In the genomic region with DNA sequence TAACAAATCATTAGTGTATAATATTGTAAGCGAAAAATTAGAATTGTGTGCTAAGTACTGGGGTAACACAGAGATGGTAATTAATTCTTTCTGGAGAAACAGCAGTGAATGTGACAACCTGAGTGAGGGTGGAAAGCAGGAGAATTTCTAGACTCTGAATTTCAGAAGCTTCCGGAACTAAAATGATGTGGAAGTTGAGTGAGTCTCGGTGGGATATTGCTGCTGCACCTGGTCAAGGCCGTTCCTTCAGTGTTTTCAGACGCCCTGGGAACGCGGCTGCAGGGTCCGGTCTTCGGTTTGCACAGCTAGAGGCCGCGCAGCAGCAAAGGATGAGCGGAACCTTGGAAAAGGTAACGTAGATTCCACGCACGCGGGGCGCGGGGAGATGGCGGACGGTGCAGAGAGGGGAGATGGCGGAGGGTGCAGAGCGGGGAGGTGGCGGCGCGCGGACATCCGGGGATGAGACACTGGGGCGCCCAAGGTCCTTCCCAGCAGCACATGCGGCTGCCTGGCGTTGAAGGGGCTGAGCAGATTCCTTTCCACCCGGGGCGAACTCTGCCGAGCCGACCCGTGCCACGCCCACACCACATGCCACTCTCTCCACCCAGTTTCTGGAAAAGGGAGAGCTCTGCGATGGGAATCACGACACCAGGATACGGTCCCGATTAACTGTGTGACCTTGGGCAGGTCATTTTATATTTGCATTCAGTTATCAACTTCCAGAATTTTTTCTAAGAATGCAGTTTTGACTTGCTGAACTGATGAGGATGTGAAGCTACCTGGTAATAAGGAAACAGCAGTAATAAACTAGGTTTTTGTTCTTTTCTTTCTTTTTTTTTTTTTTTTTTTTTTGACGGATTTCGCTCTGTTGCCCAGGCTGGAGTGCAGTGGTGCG, we compare ENCODE assay signal across 8 cellular contexts. TPM values are rescaled to one million over a fixed set of nuclear protein-coding genes. Genes with fewer than 3 reads are reported as not detected.
DNase-seq lines count a peak whose midpoint lies in the region; ATAC-seq and TF ChIP-seq lines count a peak whose summit lies in the region.

A gene (plus strand): TSS at position 232 of the 895 bp plus-strand sequence. CDS start 98 bp downstream, at position 330.

- H3K36me3 ChIP-seq in OCI-LY3 (replicated peaks; ENCODE audit: low read depth, low read length) (peaks cover 4% of the 10 kb centered on the region), mucosa of descending colon (ENCODE audit: low read depth) (no peaks in the 10 kb centered on the region)

- H3K4me1 ChIP-seq in OCI-LY3 (ENCODE audit: low read length) (peaks cover 16% of the 10 kb centered on the region), mucosa of descending colon (ENCODE audit: low read depth) (peaks cover 6% of the 10 kb centered on the region)

- intact Hi-C loops in mucosa of descending colon (cut with DNase I, micrococcal nuclease): no loop called here

- peak within 1 kb of the TSS; percentile 91 for H3K9ac ChIP-seq in OCI-LY3 (ENCODE audit: low read length)

- H2AFZ ChIP-seq in OCI-LY3 (ENCODE audit: low read depth, low read length): peak within 1 kb of the TSS; percentile 99

- ATAC-seq in GM21447 (IDR thresholded peaks at IDR 0.05; ENCODE audit: unreplicated experiment) (peak; percentile 95), mucosa of descending colon (peak; percentile 98)

- no peaks in the 10 kb centered on the region for H4K20me1 ChIP-seq in OCI-LY3 (ENCODE audit: insufficient read depth, low read length)

- H3K4me2 ChIP-seq in OCI-LY3 (ENCODE audit: low read length): peak within 1 kb of the TSS; percentile 98

- in situ Hi-C loops in Caki2 (cut with HindIII; ENCODE audit: low pct_unique_long_range_greater_than_20kb, low sequenced_read_pairs): no loop called here

- peaks cover 19% of the 10 kb centered on the region for H3K79me2 ChIP-seq in OCI-LY3 (ENCODE audit: low read length)

- no peaks in the 10 kb centered on the region for H3K9me3 ChIP-seq in OCI-LY3 (ENCODE audit: insufficient read depth, low read length)
- no peaks in the 10 kb centered on the region for H3K9me3 ChIP-seq in mucosa of descending colon

- TF ChIP-seq CTCF in OCI-LY3 (IDR thresholded peaks at IDR 0.05; ENCODE audit: low read depth, low read length) (no peak), mucosa of descending colon (IDR thresholded peaks at IDR 0.05) (no peak)

- peak; percentile 92 for DNase-seq in Caki2 (ENCODE audit: low read depth)
- DNase-seq in HuH-7 (ENCODE audit: low spot score): peak; percentile 93
- DNase-seq in activated T-cell treated with anti-CD3 and anti-CD28 coated beads for 1 hour (ENCODE audit: low read depth): peak; percentile 75
- DNase-seq in epithelial cell of prostate (ENCODE audit: low read depth, low spot score): peak; percentile 48
- DNase-seq in mucosa of descending colon: peak; percentile 90 to 97 (median 94)
- DNase-seq in stimulated activated CD8-positive, alpha-beta memory T cell treated with anti-CD3 and anti-CD28 coated beads, Interleukin-4, amount 100 ng/mL, for 24 hours (ENCODE audit: low read depth): peak; percentile 81

- no peaks in the 10 kb centered on the region for H3K27me3 ChIP-seq in OCI-LY3 (ENCODE audit: low read depth, low read length)

- H3K27ac ChIP-seq in OCI-LY3 (ENCODE audit: low read length) (peak within 1 kb of the TSS; percentile 89), epithelial cell of prostate (peak within 1 kb of the TSS; percentile 94)

- peak within 1 kb of the TSS; percentile 88 for H3K4me3 ChIP-seq in OCI-LY3 (ENCODE audit: low read length)
- H3K4me3 ChIP-seq in mucosa of descending colon: peak within 1 kb of the TSS; percentile 30

RNA-seq across cellular contexts. Expression of the gene that starts here (rescaled TPM):
- total RNA-seq in Caki2 (2014; rRNA removed; shearing (Covaris generic); ENCODE audit: low replicate concordance): 27.5 and 44.3 TPM in 2 replicates
- 10 to 100 TPM; 31.5 to 41.2 (median 39.7) TPM for total RNA-seq in mucosa of descending colon

Comparison
In these comparisons a context has a peak if more than half of its experiments do, and no peak if none do; other contexts are left out.
1. Peak in every context shown above with its lines: DNase-seq, ATAC-seq, H3K4me3 ChIP-seq and H3K27ac ChIP-seq.